11 cellular contexts compared by ENCODE assay signal in genomic region chr12:68119250-68119649, GRCh38. TPM values are rescaled to one million over a fixed set of nuclear protein-coding genes. Genes with fewer than 3 reads are reported as not detected.
DNase-seq lines count a peak whose midpoint lies in the region; ATAC-seq lines count a peak whose summit lies in the region.
"Had no signal": no experiment of that assay in that cellular context is flagged by ENCODE, and none has a peak within 500 bp of the region (broad histone marks: within the 10 kb centered on the region; RNA-seq: fewer than 3 reads in every experiment).

No MANE protein-coding gene starts in this region.

- H3K36me3 Mint-ChIP-seq in naive thymus-derived CD4-positive, alpha-beta T cell = peaks cover 0 to 10% (median 0%) of the 10 kb centered on the region in 5 donors

- peak overlapping the region in 1 of 9 donors; percentile 86 for H3K27ac Mint-ChIP-seq in naive thymus-derived CD4-positive, alpha-beta T cell

- POLR2A ChIA-PET in naive thymus-derived CD4-positive, alpha-beta T cell (lab: Charles Lee) = no interaction called here

- no peaks in the 10 kb centered on the region for H3K36me3 ChIP-seq in naive thymus-derived CD4-positive, alpha-beta T cell (ENCODE audit: control insufficient read depth in 2 of 3, insufficient read depth in 3 of 3, low read length in 3 of 3)

- intact Hi-C loops in naive thymus-derived CD4-positive, alpha-beta T cell (cut with micrococcal nuclease) = loop anchor here in 1 of 2 donors (1.0 to 5.0 kb wide), 4 partner anchors 18 to 58 kb away; partner anchors contain the start of gene IFNG

- peaks cover 0 to 2% (median 0%) of the 10 kb centered on the region in 11 donors for H3K9me3 Mint-ChIP-seq in naive thymus-derived CD4-positive, alpha-beta T cell
- H3K9me3 Mint-ChIP-seq: neural crest cell had no signal

- no peaks in the 10 kb centered on the region for H3K27me3 ChIP-seq in naive thymus-derived CD4-positive, alpha-beta T cell (ENCODE audit: control insufficient read depth in 2 of 2, insufficient read depth in 2 of 2, low read length in 2 of 2)

- H3K4me1 Mint-ChIP-seq in naive thymus-derived CD4-positive, alpha-beta T cell = peaks cover 8 to 33% (median 19%) of the 10 kb centered on the region in 7 donors
- H3K4me1 Mint-ChIP-seq: neural crest cell had no signal

- no peak overlapping the region for H3K4me3 ChIP-seq in naive thymus-derived CD4-positive, alpha-beta T cell (ENCODE audit: low read length)
- H3K4me3 ChIP-seq: coronary artery had no signal

- ATAC-seq in GM21447 (IDR thresholded peaks at IDR 0.05; ENCODE audit: unreplicated experiment) (peak; percentile 39), HG03342 (IDR thresholded peaks at IDR 0.05; ENCODE audit: unreplicated experiment) (peak; percentile 74)
- ATAC-seq in naive thymus-derived CD4-positive, alpha-beta T cell = peak; percentile 36

- H3K4me3 Mint-ChIP-seq in naive thymus-derived CD4-positive, alpha-beta T cell = no peak overlapping the region
- H3K4me3 Mint-ChIP-seq: neural crest cell had no signal

- CTCF ChIA-PET in naive thymus-derived CD4-positive, alpha-beta T cell (lab: Charles Lee) = no interaction called here

- no peaks in the 10 kb centered on the region for H3K9me3 ChIP-seq in naive thymus-derived CD4-positive, alpha-beta T cell (ENCODE audit: control insufficient read depth in 2 of 3, low read length in 3 of 3)

- H3K27ac ChIP-seq in naive thymus-derived CD4-positive, alpha-beta T cell (ENCODE audit: low read depth, low read length) = no peak overlapping the region
- H3K27ac ChIP-seq: coronary artery had no signal

- H3K27me3 Mint-ChIP-seq in naive thymus-derived CD4-positive, alpha-beta T cell = no peaks in the 10 kb centered on the region

- peaks cover 0 to 63% of the 10 kb centered on the region in 2 donors for H3K4me1 ChIP-seq in naive thymus-derived CD4-positive, alpha-beta T cell (ENCODE audit: control insufficient read depth in 2 of 2, insufficient read depth in 2 of 2, low read length in 2 of 2)

- peak; percentile 44 for DNase-seq in activated CD4-positive, alpha-beta T cell treated with anti-CD3 and anti-CD28 coated beads for 48 hours
- DNase-seq in activated CD4-positive, alpha-beta T cell treated with anti-CD3 and anti-CD28 coated beads for 4 hours = no peak
- no peak for DNase-seq in naive thymus-derived CD4-positive, alpha-beta T cell
- DNase-seq in anterior cingulate cortex (lab: John Stamatoyannopoulos, UW) (no peak), NCI-H748 (lab: John Stamatoyannopoulos, UW; ENCODE audit: unreplicated experiment) (no peak), NCI-H748 treated with DMSO at 0.1 percent for 48 hours (lab: John Stamatoyannopoulos, UW) (no peak)

RNA-seq across cellular contexts. Expression of gene IFNG, which starts 40.3 kb away (rescaled TPM):
- total RNA-seq in naive thymus-derived CD4-positive, alpha-beta T cell = 10 to 100 TPM in 2 of 5 experiments, 1 to 10 TPM in 1, under 1 TPM in 2; 0.38 to 52.6 (median 1.1) TPM
- not detected for polyA plus RNA-seq in naive thymus-derived CD4-positive, alpha-beta T cell
- total RNA-seq: neural crest cell had no signal
- polyA plus RNA-seq: AG04450 had no signal
